28 cellular contexts compared by ENCODE assay signal in genomic region chr2:225319872-225320271, GRCh38.
"Had no signal": no experiment of that assay in that cellular context is flagged by ENCODE, and none has a peak within 500 bp of the region (broad histone marks: within the 10 kb centered on the region; RNA-seq: fewer than 3 reads in every experiment).

No MANE protein-coding gene starts in this region.

- H3K4me3 Mint-ChIP-seq: activated CD4-positive, alpha-beta memory T cell treated with anti-CD3 and anti-CD28 coated beads for 36 hours; activated CD4-positive, alpha-beta T cell treated with anti-CD3 and anti-CD28 coated beads for 36 hours; activated CD4-positive, alpha-beta T cell treated with anti-CD3 and anti-CD28 coated beads, Interleukin-2, amount 10 ng/mL, durations not matched to agents 24 days and 14 days; activated CD8-positive, alpha-beta memory T cell treated with anti-CD3 and anti-CD28 coated beads, Interleukin-2, amount 10 ng/mL, durations not matched to agents 7 days and 5 days; activated CD8-positive, alpha-beta T cell treated with anti-CD3 and anti-CD28 coated beads, Interleukin-2, amount 10 ng/mL, durations not matched to agents 7 days and 5 days; activated naive CD4-positive, alpha-beta T cell treated with anti-CD3 and anti-CD28 coated beads for 36 hours; activated naive CD4-positive, alpha-beta T cell treated with anti-CD3 and anti-CD28 coated beads, Interleukin-2, amount 50 U/mL, for 24 hours; activated naive CD8-positive, alpha-beta T cell treated with anti-CD3 and anti-CD28 coated beads for 36 hours; activated naive CD8-positive, alpha-beta T cell treated with anti-CD3 and anti-CD28 coated beads, Interleukin-2, amount 50 U/mL, for 24 hours; activated T-helper 1 cell treated with anti-CD3 and anti-CD28 coated beads, Interleukin-12 subunit alpha, Interleukin-12 subunit beta, Interleukin-2, Interleukin-4 antibody, amounts not matched to agents 30 ng/mL and 10 ng/mL and 1 ng/mL, durations not matched to agents 14 hours and 24 hours and 36 hours had no signal

- H3K27me3 ChIP-seq: adrenal gland, body of pancreas, heart left ventricle had no signal

- H3K4me3 ChIP-seq: adrenal gland, body of pancreas, heart left ventricle had no signal

- H3K4me1 Mint-ChIP-seq: activated CD4-positive, alpha-beta T cell treated with anti-CD3 and anti-CD28 coated beads for 36 hours; activated CD4-positive, alpha-beta T cell treated with anti-CD3 and anti-CD28 coated beads, Interleukin-2, amount 10 ng/mL, durations not matched to agents 24 days and 14 days; activated CD8-positive, alpha-beta memory T cell treated with anti-CD3 and anti-CD28 coated beads, Interleukin-2, amount 10 ng/mL, durations not matched to agents 7 days and 5 days; activated naive CD4-positive, alpha-beta T cell treated with anti-CD3 and anti-CD28 coated beads, Interleukin-2, amount 50 U/mL, for 24 hours; activated naive CD8-positive, alpha-beta T cell treated with anti-CD3 and anti-CD28 coated beads for 36 hours; activated naive CD8-positive, alpha-beta T cell treated with anti-CD3 and anti-CD28 coated beads, Interleukin-2, amount 50 U/mL, for 24 hours had no signal

- H3K27ac Mint-ChIP-seq: activated CD4-positive, alpha-beta memory T cell treated with anti-CD3 and anti-CD28 coated beads for 36 hours; activated CD4-positive, alpha-beta T cell treated with anti-CD3 and anti-CD28 coated beads for 36 hours; activated CD4-positive, alpha-beta T cell treated with anti-CD3 and anti-CD28 coated beads, Interleukin-2, amount 10 ng/mL, durations not matched to agents 24 days and 14 days; activated CD8-positive, alpha-beta memory T cell treated with anti-CD3 and anti-CD28 coated beads, Interleukin-2, amount 10 ng/mL, durations not matched to agents 7 days and 5 days; activated CD8-positive, alpha-beta T cell treated with anti-CD3 and anti-CD28 coated beads, Interleukin-2, amount 10 ng/mL, durations not matched to agents 7 days and 5 days; activated naive CD4-positive, alpha-beta T cell treated with anti-CD3 and anti-CD28 coated beads for 36 hours; activated naive CD4-positive, alpha-beta T cell treated with anti-CD3 and anti-CD28 coated beads, Interleukin-2, amount 50 U/mL, for 24 hours; activated naive CD8-positive, alpha-beta T cell treated with anti-CD3 and anti-CD28 coated beads for 36 hours; activated naive CD8-positive, alpha-beta T cell treated with anti-CD3 and anti-CD28 coated beads, Interleukin-2, amount 50 U/mL, for 24 hours; activated T-helper 1 cell treated with anti-CD3 and anti-CD28 coated beads, Interleukin-12 subunit alpha, Interleukin-12 subunit beta, Interleukin-2, Interleukin-4 antibody, amounts not matched to agents 30 ng/mL and 10 ng/mL and 1 ng/mL, durations not matched to agents 14 hours and 24 hours and 36 hours; activated T-helper 2 cell treated with anti-CD3 and anti-CD28 coated beads, Interferon-gamma antibody, Interleukin-2, Interleukin-4, amounts not matched to agents 10 μg/mL and 5 μg/mL and 100 μg/mL, durations not matched to agents 14 hours and 24 hours and 36 hours had no signal

- H3K27ac ChIP-seq: adrenal gland, body of pancreas, heart left ventricle had no signal

- DNase-seq: activated CD4-positive, alpha-beta memory T cell treated with anti-CD3 and anti-CD28 coated beads for 36 hours; activated CD4-positive, alpha-beta T cell treated with anti-CD3 and anti-CD28 coated beads for 36 hours; activated CD4-positive, alpha-beta T cell treated with anti-CD3 and anti-CD28 coated beads, Interleukin-2, amount 10 ng/mL, durations not matched to agents 24 days and 14 days; activated CD4-positive, CD25-positive, alpha-beta regulatory T cell; activated CD4-positive, CD25-positive, alpha-beta regulatory T cell treated with anti-CD3 and anti-CD28 coated beads, Interleukin-2, amount 50 U/mL, for 72 hours; activated CD8-positive, alpha-beta memory T cell treated with anti-CD3 and anti-CD28 coated beads, Interleukin-2, amount 10 ng/mL, durations not matched to agents 7 days and 5 days; activated CD8-positive, alpha-beta memory T cell treated with anti-CD3 and anti-CD28 coated beads, Interleukin-2, amount 50 U/mL, for 4 hours; activated CD8-positive, alpha-beta T cell treated with anti-CD3 and anti-CD28 coated beads, Interleukin-2, amount 10 ng/mL, durations not matched to agents 7 days and 5 days; activated effector memory CD4-positive, alpha-beta T cell treated with anti-CD3 and anti-CD28 coated beads, Interleukin-2, amount 50 U/mL, for 16 hours; activated naive CD4-positive, alpha-beta T cell treated with anti-CD3 and anti-CD28 coated beads for 36 hours; activated naive CD8-positive, alpha-beta T cell treated with anti-CD3 and anti-CD28 coated beads for 36 hours; activated naive CD8-positive, alpha-beta T cell treated with anti-CD3 and anti-CD28 coated beads, Interleukin-2, amount 50 U/mL, for 24 hours; activated T-cell treated with anti-CD3 and anti-CD28 coated beads, Interleukin-2, amount 50 U/mL, for 1 hour; activated T-cell treated with anti-CD3 and anti-CD28 coated beads, Interleukin-2, amount 50 U/mL, for 48 hours; adrenal gland; amygdala; aorta; body of pancreas; caudate nucleus; effector CD8-positive, alpha-beta T cell; foreskin fibroblast; glutamatergic neuron; heart left ventricle; T-helper 2 cell had no signal

- H3K36me3 Mint-ChIP-seq: activated CD4-positive, alpha-beta memory T cell treated with anti-CD3 and anti-CD28 coated beads for 36 hours; activated CD8-positive, alpha-beta memory T cell treated with anti-CD3 and anti-CD28 coated beads, Interleukin-2, amount 10 ng/mL, durations not matched to agents 7 days and 5 days; activated naive CD4-positive, alpha-beta T cell treated with anti-CD3 and anti-CD28 coated beads, Interleukin-2, amount 50 U/mL, for 24 hours; activated naive CD8-positive, alpha-beta T cell treated with anti-CD3 and anti-CD28 coated beads for 36 hours had no signal

- H3K9me3 ChIP-seq: adrenal gland, body of pancreas had no signal

- H3K36me3 ChIP-seq: adrenal gland, heart left ventricle had no signal

- H3K27me3 Mint-ChIP-seq: activated CD4-positive, alpha-beta T cell treated with anti-CD3 and anti-CD28 coated beads for 36 hours; activated CD4-positive, alpha-beta T cell treated with anti-CD3 and anti-CD28 coated beads, Interleukin-2, amount 10 ng/mL, durations not matched to agents 24 days and 14 days; activated CD8-positive, alpha-beta memory T cell treated with anti-CD3 and anti-CD28 coated beads, Interleukin-2, amount 10 ng/mL, durations not matched to agents 7 days and 5 days; activated naive CD4-positive, alpha-beta T cell treated with anti-CD3 and anti-CD28 coated beads, Interleukin-2, amount 50 U/mL, for 24 hours; activated naive CD8-positive, alpha-beta T cell treated with anti-CD3 and anti-CD28 coated beads for 36 hours had no signal

- ATAC-seq: activated CD4-positive, alpha-beta T cell treated with anti-CD3 and anti-CD28 coated beads for 36 hours; activated CD8-positive, alpha-beta memory T cell treated with anti-CD3 and anti-CD28 coated beads, Interleukin-2, amount 10 ng/mL, durations not matched to agents 7 days and 5 days; activated CD8-positive, alpha-beta T cell treated with anti-CD3 and anti-CD28 coated beads, Interleukin-2, amount 10 ng/mL, durations not matched to agents 7 days and 5 days; activated naive CD8-positive, alpha-beta T cell treated with anti-CD3 and anti-CD28 coated beads, Interleukin-2, amount 50 U/mL, for 24 hours; body of pancreas; esophagus mucosa; heart left ventricle had no signal

- H3K9me3 Mint-ChIP-seq: activated CD4-positive, alpha-beta T cell treated with anti-CD3 and anti-CD28 coated beads, Interleukin-2, amount 10 ng/mL, durations not matched to agents 24 days and 14 days; activated naive CD4-positive, alpha-beta T cell treated with anti-CD3 and anti-CD28 coated beads, Interleukin-2, amount 50 U/mL, for 24 hours; activated T-helper 2 cell treated with anti-CD3 and anti-CD28 coated beads, Interferon-gamma antibody, Interleukin-2, Interleukin-4, amounts not matched to agents 10 μg/mL and 5 μg/mL and 100 μg/mL, durations not matched to agents 14 hours and 24 hours and 36 hours had no signal

- H3K4me1 ChIP-seq: adrenal gland, body of pancreas, heart left ventricle had no signal
